1 cellular context compared by ENCODE assay signal in the genomic region with DNA sequence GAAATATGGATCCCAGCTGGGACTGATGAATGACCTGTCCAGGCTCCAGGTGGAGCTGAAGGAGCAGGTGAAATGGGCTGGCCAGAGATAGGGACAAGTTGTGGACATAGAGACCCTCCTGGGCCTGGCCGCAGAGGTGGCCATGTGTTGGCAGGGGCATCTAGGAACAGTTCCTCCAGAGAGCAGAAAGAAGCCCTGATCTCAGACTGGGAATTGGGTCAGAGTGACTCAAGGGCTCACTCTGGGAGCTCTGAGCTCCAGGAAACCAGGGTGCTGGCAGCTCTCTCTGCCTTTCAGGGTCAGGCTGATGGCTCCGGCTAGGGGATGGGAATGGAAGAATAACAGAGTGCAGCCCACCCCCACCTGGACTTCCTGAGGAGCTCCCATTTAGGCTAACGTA.
TF ChIP-seq lines count a peak whose summit lies in the region.

No MANE protein-coding gene starts in this region.

TF ChIP-seq in H1, 55 proteins besides CTCF, POLR2A, EP300 and RAD21:
- TF ChIP-seq SUZ12 (IDR thresholded peaks at IDR 0.05; ENCODE audit: low read length) (peak; percentile 43; the same call in 1 of the 2 replicates), POLR2AphosphoS5 (IDR thresholded peaks at IDR 0.05; ENCODE audit: low read depth, low read length) (no peak)
